ENCODE assay signal across 1 cellular context in genomic region chr9:89744730-89745129, GRCh38.
A peak's percentile ranks its signal among the peaks of the same experiment; 100 is the strongest.
TF ChIP-seq lines count a peak whose summit lies in the region.

No MANE protein-coding gene starts in this region.

TF ChIP-seq in GM12878, 131 proteins besides CTCF, POLR2A, EP300 and RAD21:
- TF ChIP-seq, protein P1, sequence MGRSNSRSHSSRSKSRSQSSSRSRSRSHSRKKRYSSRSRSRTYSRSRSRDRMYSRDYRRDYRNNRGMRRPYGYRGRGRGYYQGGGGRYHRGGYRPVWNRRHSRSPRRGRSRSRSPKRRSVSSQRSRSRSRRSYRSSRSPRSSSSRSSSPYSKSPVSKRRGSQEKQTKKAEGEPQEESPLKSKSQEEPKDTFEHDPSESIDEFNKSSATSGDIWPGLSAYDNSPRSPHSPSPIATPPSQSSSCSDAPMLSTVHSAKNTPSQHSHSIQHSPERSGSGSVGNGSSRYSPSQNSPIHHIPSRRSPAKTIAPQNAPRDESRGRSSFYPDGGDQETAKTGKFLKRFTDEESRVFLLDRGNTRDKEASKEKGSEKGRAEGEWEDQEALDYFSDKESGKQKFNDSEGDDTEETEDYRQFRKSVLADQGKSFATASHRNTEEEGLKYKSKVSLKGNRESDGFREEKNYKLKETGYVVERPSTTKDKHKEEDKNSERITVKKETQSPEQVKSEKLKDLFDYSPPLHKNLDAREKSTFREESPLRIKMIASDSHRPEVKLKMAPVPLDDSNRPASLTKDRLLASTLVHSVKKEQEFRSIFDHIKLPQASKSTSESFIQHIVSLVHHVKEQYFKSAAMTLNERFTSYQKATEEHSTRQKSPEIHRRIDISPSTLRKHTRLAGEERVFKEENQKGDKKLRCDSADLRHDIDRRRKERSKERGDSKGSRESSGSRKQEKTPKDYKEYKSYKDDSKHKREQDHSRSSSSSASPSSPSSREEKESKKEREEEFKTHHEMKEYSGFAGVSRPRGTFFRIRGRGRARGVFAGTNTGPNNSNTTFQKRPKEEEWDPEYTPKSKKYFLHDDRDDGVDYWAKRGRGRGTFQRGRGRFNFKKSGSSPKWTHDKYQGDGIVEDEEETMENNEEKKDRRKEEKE (IDR thresholded peaks at IDR 0.05): no peak
- TF ChIP-seq TCF3 (IDR thresholded peaks at IDR 0.05; ENCODE audit: borderline replicate concordance, insufficient read depth, low read depth, low read length) (no peak), YY1 (IDR thresholded peaks at IDR 0.05; ENCODE audit: low read depth, low read length) (peak; percentile 67; the same call in 1 of the 2 replicates), HSF1 (IDR thresholded peaks at IDR 0.05; ENCODE audit: low read depth, low read length) (no peak), MAX (IDR thresholded peaks at IDR 0.05; ENCODE audit: low read depth, low read length) (no peak)
